In the genomic region with DNA sequence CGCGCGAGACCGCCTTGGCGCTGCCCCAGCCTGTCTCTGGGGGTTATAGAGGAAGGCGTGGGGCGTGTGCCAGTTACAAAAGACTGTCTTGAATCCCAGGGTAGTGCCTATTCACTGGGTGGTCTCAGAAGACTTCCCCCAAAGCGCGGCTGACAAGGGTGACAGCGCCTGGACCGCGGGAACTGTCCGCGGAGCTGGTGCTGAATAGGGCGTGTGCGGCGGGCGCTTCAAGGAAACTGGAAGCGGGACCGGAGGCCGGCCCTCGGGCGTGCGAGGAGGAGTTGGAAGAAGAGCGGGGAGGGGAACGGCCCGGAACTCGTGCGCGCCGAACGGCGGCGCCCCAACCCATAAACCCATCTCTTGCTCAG, we compare ENCODE assay signal across 1 cellular context.
TF ChIP-seq lines count a peak whose summit lies in the region.

No MANE protein-coding gene starts in this region.

TF ChIP-seq in HepG2, 621 proteins besides CTCF, POLR2A, EP300 and RAD21 (continued from another document):
- TF ChIP-seq, protein P1, sequence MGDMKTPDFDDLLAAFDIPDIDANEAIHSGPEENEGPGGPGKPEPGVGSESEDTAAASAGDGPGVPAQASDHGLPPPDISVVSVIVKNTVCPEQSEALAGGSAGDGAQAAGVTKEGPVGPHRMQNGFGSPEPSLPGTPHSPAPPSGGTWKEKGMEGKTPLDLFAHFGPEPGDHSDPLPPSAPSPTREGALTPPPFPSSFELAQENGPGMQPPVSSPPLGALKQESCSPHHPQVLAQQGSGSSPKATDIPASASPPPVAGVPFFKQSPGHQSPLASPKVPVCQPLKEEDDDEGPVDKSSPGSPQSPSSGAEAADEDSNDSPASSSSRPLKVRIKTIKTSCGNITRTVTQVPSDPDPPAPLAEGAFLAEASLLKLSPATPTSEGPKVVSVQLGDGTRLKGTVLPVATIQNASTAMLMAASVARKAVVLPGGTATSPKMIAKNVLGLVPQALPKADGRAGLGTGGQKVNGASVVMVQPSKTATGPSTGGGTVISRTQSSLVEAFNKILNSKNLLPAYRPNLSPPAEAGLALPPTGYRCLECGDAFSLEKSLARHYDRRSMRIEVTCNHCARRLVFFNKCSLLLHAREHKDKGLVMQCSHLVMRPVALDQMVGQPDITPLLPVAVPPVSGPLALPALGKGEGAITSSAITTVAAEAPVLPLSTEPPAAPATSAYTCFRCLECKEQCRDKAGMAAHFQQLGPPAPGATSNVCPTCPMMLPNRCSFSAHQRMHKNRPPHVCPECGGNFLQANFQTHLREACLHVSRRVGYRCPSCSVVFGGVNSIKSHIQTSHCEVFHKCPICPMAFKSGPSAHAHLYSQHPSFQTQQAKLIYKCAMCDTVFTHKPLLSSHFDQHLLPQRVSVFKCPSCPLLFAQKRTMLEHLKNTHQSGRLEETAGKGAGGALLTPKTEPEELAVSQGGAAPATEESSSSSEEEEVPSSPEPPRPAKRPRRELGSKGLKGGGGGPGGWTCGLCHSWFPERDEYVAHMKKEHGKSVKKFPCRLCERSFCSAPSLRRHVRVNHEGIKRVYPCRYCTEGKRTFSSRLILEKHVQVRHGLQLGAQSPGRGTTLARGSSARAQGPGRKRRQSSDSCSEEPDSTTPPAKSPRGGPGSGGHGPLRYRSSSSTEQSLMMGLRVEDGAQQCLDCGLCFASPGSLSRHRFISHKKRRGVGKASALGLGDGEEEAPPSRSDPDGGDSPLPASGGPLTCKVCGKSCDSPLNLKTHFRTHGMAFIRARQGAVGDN (CRISPR knock-in tag; IDR thresholded peaks at IDR 0.05): peak; percentile 66
- TF ChIP-seq KDM5A (IDR thresholded peaks at IDR 0.05; ENCODE audit: borderline replicate concordance, low read length) (no peak), PLRG1 (conservative IDR thresholded peaks at IDR 0.05) (no peak), TBX3 (IDR thresholded peaks at IDR 0.05; ENCODE audit: borderline replicate concordance) (no peak), ZNF30 (CRISPR knock-in tag; IDR thresholded peaks at IDR 0.05) (peak; percentile 65; the same call in 1 of the 2 replicates), FOXA3 (CRISPR knock-in tag; IDR thresholded peaks at IDR 0.05) (0 out of 2 replicates have a peak, but pooled peaks have one; percentile 32), ZSCAN9 (CRISPR knock-in tag; IDR thresholded peaks at IDR 0.05; ENCODE audit: borderline replicate concordance) (peak; percentile 98), ZZZ3 (CRISPR knock-in tag; IDR thresholded peaks at IDR 0.05; ENCODE audit: borderline replicate concordance) (no peak), ZNF224 (CRISPR knock-in tag; IDR thresholded peaks at IDR 0.05) (no peak), XBP1 (CRISPR knock-in tag; IDR thresholded peaks at IDR 0.05) (0 out of 2 replicates have a peak, but pooled peaks have one; percentile 68), SMC3 (IDR thresholded peaks at IDR 0.05; ENCODE audit: low read length) (no peak)
- TF ChIP-seq, protein P2, sequence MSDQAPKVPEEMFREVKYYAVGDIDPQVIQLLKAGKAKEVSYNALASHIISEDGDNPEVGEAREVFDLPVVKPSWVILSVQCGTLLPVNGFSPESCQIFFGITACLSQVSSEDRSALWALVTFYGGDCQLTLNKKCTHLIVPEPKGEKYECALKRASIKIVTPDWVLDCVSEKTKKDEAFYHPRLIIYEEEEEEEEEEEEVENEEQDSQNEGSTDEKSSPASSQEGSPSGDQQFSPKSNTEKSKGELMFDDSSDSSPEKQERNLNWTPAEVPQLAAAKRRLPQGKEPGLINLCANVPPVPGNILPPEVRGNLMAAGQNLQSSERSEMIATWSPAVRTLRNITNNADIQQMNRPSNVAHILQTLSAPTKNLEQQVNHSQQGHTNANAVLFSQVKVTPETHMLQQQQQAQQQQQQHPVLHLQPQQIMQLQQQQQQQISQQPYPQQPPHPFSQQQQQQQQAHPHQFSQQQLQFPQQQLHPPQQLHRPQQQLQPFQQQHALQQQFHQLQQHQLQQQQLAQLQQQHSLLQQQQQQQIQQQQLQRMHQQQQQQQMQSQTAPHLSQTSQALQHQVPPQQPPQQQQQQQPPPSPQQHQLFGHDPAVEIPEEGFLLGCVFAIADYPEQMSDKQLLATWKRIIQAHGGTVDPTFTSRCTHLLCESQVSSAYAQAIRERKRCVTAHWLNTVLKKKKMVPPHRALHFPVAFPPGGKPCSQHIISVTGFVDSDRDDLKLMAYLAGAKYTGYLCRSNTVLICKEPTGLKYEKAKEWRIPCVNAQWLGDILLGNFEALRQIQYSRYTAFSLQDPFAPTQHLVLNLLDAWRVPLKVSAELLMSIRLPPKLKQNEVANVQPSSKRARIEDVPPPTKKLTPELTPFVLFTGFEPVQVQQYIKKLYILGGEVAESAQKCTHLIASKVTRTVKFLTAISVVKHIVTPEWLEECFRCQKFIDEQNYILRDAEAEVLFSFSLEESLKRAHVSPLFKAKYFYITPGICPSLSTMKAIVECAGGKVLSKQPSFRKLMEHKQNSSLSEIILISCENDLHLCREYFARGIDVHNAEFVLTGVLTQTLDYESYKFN (CRISPR knock-in tag; conservative IDR thresholded peaks at IDR 0.05): no peak
- TF ChIP-seq, protein P3, sequence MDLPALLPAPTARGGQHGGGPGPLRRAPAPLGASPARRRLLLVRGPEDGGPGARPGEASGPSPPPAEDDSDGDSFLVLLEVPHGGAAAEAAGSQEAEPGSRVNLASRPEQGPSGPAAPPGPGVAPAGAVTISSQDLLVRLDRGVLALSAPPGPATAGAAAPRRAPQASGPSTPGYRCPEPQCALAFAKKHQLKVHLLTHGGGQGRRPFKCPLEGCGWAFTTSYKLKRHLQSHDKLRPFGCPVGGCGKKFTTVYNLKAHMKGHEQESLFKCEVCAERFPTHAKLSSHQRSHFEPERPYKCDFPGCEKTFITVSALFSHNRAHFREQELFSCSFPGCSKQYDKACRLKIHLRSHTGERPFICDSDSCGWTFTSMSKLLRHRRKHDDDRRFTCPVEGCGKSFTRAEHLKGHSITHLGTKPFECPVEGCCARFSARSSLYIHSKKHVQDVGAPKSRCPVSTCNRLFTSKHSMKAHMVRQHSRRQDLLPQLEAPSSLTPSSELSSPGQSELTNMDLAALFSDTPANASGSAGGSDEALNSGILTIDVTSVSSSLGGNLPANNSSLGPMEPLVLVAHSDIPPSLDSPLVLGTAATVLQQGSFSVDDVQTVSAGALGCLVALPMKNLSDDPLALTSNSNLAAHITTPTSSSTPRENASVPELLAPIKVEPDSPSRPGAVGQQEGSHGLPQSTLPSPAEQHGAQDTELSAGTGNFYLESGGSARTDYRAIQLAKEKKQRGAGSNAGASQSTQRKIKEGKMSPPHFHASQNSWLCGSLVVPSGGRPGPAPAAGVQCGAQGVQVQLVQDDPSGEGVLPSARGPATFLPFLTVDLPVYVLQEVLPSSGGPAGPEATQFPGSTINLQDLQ (CRISPR knock-in tag; IDR thresholded peaks at IDR 0.05): no peak
- TF ChIP-seq, protein P4, sequence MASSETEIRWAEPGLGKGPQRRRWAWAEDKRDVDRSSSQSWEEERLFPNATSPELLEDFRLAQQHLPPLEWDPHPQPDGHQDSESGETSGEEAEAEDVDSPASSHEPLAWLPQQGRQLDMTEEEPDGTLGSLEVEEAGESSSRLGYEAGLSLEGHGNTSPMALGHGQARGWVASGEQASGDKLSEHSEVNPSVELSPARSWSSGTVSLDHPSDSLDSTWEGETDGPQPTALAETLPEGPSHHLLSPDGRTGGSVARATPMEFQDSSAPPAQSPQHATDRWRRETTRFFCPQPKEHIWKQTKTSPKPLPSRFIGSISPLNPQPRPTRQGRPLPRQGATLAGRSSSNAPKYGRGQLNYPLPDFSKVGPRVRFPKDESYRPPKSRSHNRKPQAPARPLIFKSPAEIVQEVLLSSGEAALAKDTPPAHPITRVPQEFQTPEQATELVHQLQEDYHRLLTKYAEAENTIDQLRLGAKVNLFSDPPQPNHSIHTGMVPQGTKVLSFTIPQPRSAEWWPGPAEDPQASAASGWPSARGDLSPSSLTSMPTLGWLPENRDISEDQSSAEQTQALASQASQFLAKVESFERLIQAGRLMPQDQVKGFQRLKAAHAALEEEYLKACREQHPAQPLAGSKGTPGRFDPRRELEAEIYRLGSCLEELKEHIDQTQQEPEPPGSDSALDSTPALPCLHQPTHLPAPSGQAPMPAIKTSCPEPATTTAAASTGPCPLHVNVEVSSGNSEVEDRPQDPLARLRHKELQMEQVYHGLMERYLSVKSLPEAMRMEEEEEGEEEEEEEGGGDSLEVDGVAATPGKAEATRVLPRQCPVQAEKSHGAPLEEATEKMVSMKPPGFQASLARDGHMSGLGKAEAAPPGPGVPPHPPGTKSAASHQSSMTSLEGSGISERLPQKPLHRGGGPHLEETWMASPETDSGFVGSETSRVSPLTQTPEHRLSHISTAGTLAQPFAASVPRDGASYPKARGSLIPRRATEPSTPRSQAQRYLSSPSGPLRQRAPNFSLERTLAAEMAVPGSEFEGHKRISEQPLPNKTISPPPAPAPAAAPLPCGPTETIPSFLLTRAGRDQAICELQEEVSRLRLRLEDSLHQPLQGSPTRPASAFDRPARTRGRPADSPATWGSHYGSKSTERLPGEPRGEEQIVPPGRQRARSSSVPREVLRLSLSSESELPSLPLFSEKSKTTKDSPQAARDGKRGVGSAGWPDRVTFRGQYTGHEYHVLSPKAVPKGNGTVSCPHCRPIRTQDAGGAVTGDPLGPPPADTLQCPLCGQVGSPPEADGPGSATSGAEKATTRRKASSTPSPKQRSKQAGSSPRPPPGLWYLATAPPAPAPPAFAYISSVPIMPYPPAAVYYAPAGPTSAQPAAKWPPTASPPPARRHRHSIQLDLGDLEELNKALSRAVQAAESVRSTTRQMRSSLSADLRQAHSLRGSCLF (CRISPR knock-in tag; IDR thresholded peaks at IDR 0.05; ENCODE audit: borderline replicate concordance): peak; percentile 94
- TF ChIP-seq, protein P5, sequence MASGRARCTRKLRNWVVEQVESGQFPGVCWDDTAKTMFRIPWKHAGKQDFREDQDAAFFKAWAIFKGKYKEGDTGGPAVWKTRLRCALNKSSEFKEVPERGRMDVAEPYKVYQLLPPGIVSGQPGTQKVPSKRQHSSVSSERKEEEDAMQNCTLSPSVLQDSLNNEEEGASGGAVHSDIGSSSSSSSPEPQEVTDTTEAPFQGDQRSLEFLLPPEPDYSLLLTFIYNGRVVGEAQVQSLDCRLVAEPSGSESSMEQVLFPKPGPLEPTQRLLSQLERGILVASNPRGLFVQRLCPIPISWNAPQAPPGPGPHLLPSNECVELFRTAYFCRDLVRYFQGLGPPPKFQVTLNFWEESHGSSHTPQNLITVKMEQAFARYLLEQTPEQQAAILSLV (CRISPR knock-in tag; IDR thresholded peaks at IDR 0.05; ENCODE audit: borderline replicate concordance): 0 out of 2 replicates have a peak, but pooled peaks have one; percentile 52
- TF ChIP-seq, protein P6, sequence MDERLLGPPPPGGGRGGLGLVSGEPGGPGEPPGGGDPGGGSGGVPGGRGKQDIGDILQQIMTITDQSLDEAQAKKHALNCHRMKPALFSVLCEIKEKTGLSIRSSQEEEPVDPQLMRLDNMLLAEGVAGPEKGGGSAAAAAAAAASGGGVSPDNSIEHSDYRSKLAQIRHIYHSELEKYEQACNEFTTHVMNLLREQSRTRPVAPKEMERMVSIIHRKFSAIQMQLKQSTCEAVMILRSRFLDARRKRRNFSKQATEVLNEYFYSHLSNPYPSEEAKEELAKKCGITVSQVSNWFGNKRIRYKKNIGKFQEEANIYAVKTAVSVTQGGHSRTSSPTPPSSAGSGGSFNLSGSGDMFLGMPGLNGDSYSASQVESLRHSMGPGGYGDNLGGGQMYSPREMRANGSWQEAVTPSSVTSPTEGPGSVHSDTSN (CRISPR knock-in tag; IDR thresholded peaks at IDR 0.05): no peak
- TF ChIP-seq, protein P7, sequence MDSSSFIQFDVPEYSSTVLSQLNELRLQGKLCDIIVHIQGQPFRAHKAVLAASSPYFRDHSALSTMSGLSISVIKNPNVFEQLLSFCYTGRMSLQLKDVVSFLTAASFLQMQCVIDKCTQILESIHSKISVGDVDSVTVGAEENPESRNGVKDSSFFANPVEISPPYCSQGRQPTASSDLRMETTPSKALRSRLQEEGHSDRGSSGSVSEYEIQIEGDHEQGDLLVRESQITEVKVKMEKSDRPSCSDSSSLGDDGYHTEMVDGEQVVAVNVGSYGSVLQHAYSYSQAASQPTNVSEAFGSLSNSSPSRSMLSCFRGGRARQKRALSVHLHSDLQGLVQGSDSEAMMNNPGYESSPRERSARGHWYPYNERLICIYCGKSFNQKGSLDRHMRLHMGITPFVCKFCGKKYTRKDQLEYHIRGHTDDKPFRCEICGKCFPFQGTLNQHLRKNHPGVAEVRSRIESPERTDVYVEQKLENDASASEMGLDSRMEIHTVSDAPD (CRISPR knock-in tag; IDR thresholded peaks at IDR 0.05): no peak
- TF ChIP-seq, protein P8, sequence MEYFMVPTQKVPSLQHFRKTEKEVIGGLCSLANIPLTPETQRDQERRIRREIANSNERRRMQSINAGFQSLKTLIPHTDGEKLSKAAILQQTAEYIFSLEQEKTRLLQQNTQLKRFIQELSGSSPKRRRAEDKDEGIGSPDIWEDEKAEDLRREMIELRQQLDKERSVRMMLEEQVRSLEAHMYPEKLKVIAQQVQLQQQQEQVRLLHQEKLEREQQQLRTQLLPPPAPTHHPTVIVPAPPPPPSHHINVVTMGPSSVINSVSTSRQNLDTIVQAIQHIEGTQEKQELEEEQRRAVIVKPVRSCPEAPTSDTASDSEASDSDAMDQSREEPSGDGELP (IDR thresholded peaks at IDR 0.05; ENCODE audit: borderline replicate concordance, low read depth): no peak
